In genomic region chr1:12040457-12041051, GRCh38 we compare ENCODE assay signal across 9 cellular contexts. TPM values are rescaled to one million over a fixed set of nuclear protein-coding genes. Genes with fewer than 3 reads are reported as not detected.
DNase-seq lines count a peak whose midpoint lies in the region; ATAC-seq and TF ChIP-seq lines count a peak whose summit lies in the region.
"Had no signal": no experiment of that assay in that cellular context is flagged by ENCODE, and none has a peak within 500 bp of the region (broad histone marks: within the 10 kb centered on the region; RNA-seq: fewer than 3 reads in every experiment).

No MANE protein-coding gene starts in this region.

- H3K27ac ChIP-seq in breast epithelium (no peak overlapping the region), psoas muscle (no peak overlapping the region)
- H3K27ac ChIP-seq in CD4-positive, alpha-beta T cell (ENCODE audit: low read depth, low read length): no peak overlapping the region

- CTCF ChIA-PET in activated CD4-positive, alpha-beta memory T cell treated with anti-CD3 and anti-CD28 coated beads, Interleukin-2, amount 10 ng/mL, durations not matched to agents 7 days and 5 days (lab: Charles Lee): no interaction called here
- CTCF ChIA-PET in CD4-positive, alpha-beta T cell (lab: Charles Lee): no interaction called here

- H3K4me3 Mint-ChIP-seq in activated CD4-positive, alpha-beta memory T cell treated with anti-CD3 and anti-CD28 coated beads, Interleukin-2, amount 10 ng/mL, durations not matched to agents 7 days and 5 days: no peak overlapping the region
- no peak overlapping the region for H3K4me3 Mint-ChIP-seq in stimulated activated effector memory CD8-positive, alpha-beta T cell treated with anti-CD3 and anti-CD28 coated beads, Interleukin-12 subunit alpha, Interleukin-12 subunit beta, amount 100 ng/mL, for 72 hours
- H3K4me3 Mint-ChIP-seq in CD4-positive, alpha-beta T cell: no peak overlapping the region
- H3K4me3 Mint-ChIP-seq: neural crest cell had no signal

- DNase-seq in GM12864 (ENCODE audit: low read depth) (peak; percentile 74), GM20000 (ENCODE audit: low spot score) (peak; percentile 74), breast epithelium (ENCODE audit: low spot score in 2 of 2) (no peak), psoas muscle (no peak)
- no peak for DNase-seq in activated CD4-positive, alpha-beta memory T cell treated with anti-CD3 and anti-CD28 coated beads, Interleukin-2, amount 10 ng/mL, durations not matched to agents 7 days and 5 days
- DNase-seq in stimulated activated effector memory CD8-positive, alpha-beta T cell treated with anti-CD3 and anti-CD28 coated beads, Interleukin-12 subunit alpha, Interleukin-12 subunit beta, amount 100 ng/mL, for 72 hours (ENCODE audit: low spot score in 2 of 2): peak in 1 of 2 donors; percentile 62
- no peak for DNase-seq in CD4-positive, alpha-beta T cell

- H3K27me3 Mint-ChIP-seq in activated CD4-positive, alpha-beta memory T cell treated with anti-CD3 and anti-CD28 coated beads, Interleukin-2, amount 10 ng/mL, durations not matched to agents 7 days and 5 days: peaks cover 1% of the 10 kb centered on the region
- no peaks in the 10 kb centered on the region for H3K27me3 Mint-ChIP-seq in CD4-positive, alpha-beta T cell

- peak overlapping the region; percentile 69 for H3K27ac Mint-ChIP-seq in activated CD4-positive, alpha-beta memory T cell treated with anti-CD3 and anti-CD28 coated beads, Interleukin-2, amount 10 ng/mL, durations not matched to agents 7 days and 5 days
- H3K27ac Mint-ChIP-seq in stimulated activated effector memory CD8-positive, alpha-beta T cell treated with anti-CD3 and anti-CD28 coated beads, Interleukin-12 subunit alpha, Interleukin-12 subunit beta, amount 100 ng/mL, for 72 hours: no peak overlapping the region
- no peak overlapping the region for H3K27ac Mint-ChIP-seq in CD4-positive, alpha-beta T cell

- H3K36me3 Mint-ChIP-seq in activated CD4-positive, alpha-beta memory T cell treated with anti-CD3 and anti-CD28 coated beads, Interleukin-2, amount 10 ng/mL, durations not matched to agents 7 days and 5 days (ENCODE audit: low read depth): peaks cover 1% of the 10 kb centered on the region
- H3K36me3 Mint-ChIP-seq in stimulated activated effector memory CD8-positive, alpha-beta T cell treated with anti-CD3 and anti-CD28 coated beads, Interleukin-12 subunit alpha, Interleukin-12 subunit beta, amount 100 ng/mL, for 72 hours: peaks cover 9% of the 10 kb centered on the region
- H3K36me3 Mint-ChIP-seq in CD4-positive, alpha-beta T cell (ENCODE audit: low read depth): no peaks in the 10 kb centered on the region

- TF ChIP-seq CTCF in GM12864 (IDR thresholded peaks at IDR 0.05; ENCODE audit: low read depth, low read length, missing control alignments): no peak
- TF ChIP-seq CTCF in GM20000 (IDR thresholded peaks at IDR 0.05; ENCODE audit: extremely low read depth, missing control alignments): no peak
- no peak for TF ChIP-seq CTCF in breast epithelium (IDR thresholded peaks at IDR 0.05)
- TF ChIP-seq CTCF in CD4-positive, alpha-beta T cell (IDR thresholded peaks at IDR 0.05): no peak
- no peak for TF ChIP-seq CTCF in psoas muscle (IDR thresholded peaks at IDR 0.05)

- H3K4me1 ChIP-seq in breast epithelium: no peaks in the 10 kb centered on the region
- H3K4me1 ChIP-seq in psoas muscle: peaks cover 4% of the 10 kb centered on the region

- H3K4me1 Mint-ChIP-seq in activated CD4-positive, alpha-beta memory T cell treated with anti-CD3 and anti-CD28 coated beads, Interleukin-2, amount 10 ng/mL, durations not matched to agents 7 days and 5 days: peaks cover 46% of the 10 kb centered on the region
- H3K4me1 Mint-ChIP-seq in stimulated activated effector memory CD8-positive, alpha-beta T cell treated with anti-CD3 and anti-CD28 coated beads, Interleukin-12 subunit alpha, Interleukin-12 subunit beta, amount 100 ng/mL, for 72 hours: peaks cover 43% of the 10 kb centered on the region
- H3K4me1 Mint-ChIP-seq in CD4-positive, alpha-beta T cell (ENCODE audit: low read depth): no peaks in the 10 kb centered on the region

- ATAC-seq in HG03460 (IDR thresholded peaks at IDR 0.05; ENCODE audit: unreplicated experiment): peak; percentile 71
- ATAC-seq in stimulated activated effector memory CD8-positive, alpha-beta T cell treated with anti-CD3 and anti-CD28 coated beads, Interleukin-12 subunit alpha, Interleukin-12 subunit beta, amount 100 ng/mL, for 72 hours: peak; percentile 86
- no peak for ATAC-seq in CD4-positive, alpha-beta T cell (ENCODE audit: poor library complexity)
- ATAC-seq in psoas muscle: no peak

- POLR2A ChIA-PET in activated CD4-positive, alpha-beta memory T cell treated with anti-CD3 and anti-CD28 coated beads, Interleukin-2, amount 10 ng/mL, durations not matched to agents 7 days and 5 days (lab: Charles Lee): interaction anchor here (0.9 to 6.9 kb wide), 8 partner anchors 8 to 131 kb away, joined by 3 to 73 read pairs (median 6); no protein-coding TSS in a partner anchor
- POLR2A ChIA-PET in CD4-positive, alpha-beta T cell (lab: Charles Lee): no interaction called here

- no peak for TF ChIP-seq POLR2A in breast epithelium (IDR thresholded peaks at IDR 0.05)

- H3K36me3 ChIP-seq in breast epithelium (no peaks in the 10 kb centered on the region), psoas muscle (ENCODE audit: insufficient read depth in 1 of 2, low read depth in 1 of 2) (no peaks in the 10 kb centered on the region)

- H3K9me3 ChIP-seq in breast epithelium: no peaks in the 10 kb centered on the region
- H3K9me3 ChIP-seq in CD4-positive, alpha-beta T cell (ENCODE audit: control insufficient read depth, low read length): no peaks in the 10 kb centered on the region
- H3K9me3 ChIP-seq in psoas muscle: no peaks in the 10 kb centered on the region

- intact Hi-C loops in breast epithelium (cut with DNase I; ENCODE audit: low total_unique reads) (no loop called here), psoas muscle (cut with DNase I) (no loop called here)
- intact Hi-C loops in CD4-positive, alpha-beta T cell (cut with DNase I, micrococcal nuclease): no loop called here

- WGBS in psoas muscle, 3 donors: 61 to 66% (median 65%) methylated on average over 6 of the region's 6 CpGs

- H3K27me3 ChIP-seq in breast epithelium (no peaks in the 10 kb centered on the region), psoas muscle (ENCODE audit: insufficient read depth in 3 of 3, low read length in 2 of 3) (no peaks in the 10 kb centered on the region)
- H3K27me3 ChIP-seq in CD4-positive, alpha-beta T cell (ENCODE audit: control insufficient read depth, insufficient read depth, low read length): no peaks in the 10 kb centered on the region

- H3K4me3 ChIP-seq in GM12864 (ENCODE audit: low read depth, low read length) (no peak overlapping the region), breast epithelium (no peak overlapping the region), psoas muscle (no peak overlapping the region)

- H3K9me3 Mint-ChIP-seq in activated CD4-positive, alpha-beta memory T cell treated with anti-CD3 and anti-CD28 coated beads, Interleukin-2, amount 10 ng/mL, durations not matched to agents 7 days and 5 days: no peaks in the 10 kb centered on the region
- no peaks in the 10 kb centered on the region for H3K9me3 Mint-ChIP-seq in stimulated activated effector memory CD8-positive, alpha-beta T cell treated with anti-CD3 and anti-CD28 coated beads, Interleukin-12 subunit alpha, Interleukin-12 subunit beta, amount 100 ng/mL, for 72 hours
- H3K9me3 Mint-ChIP-seq in CD4-positive, alpha-beta T cell: no peaks in the 10 kb centered on the region
- H3K9me3 Mint-ChIP-seq: neural crest cell had no signal

RNA-seq across cellular contexts. Expression of gene MIIP, which starts 21.3 kb away (rescaled TPM):
- total RNA-seq in activated CD4-positive, alpha-beta memory T cell treated with anti-CD3 and anti-CD28 coated beads, Interleukin-2, amount 10 ng/mL, durations not matched to agents 7 days and 5 days: 10 to 100 TPM; 98.3 to 98.6 TPM
- total RNA-seq in breast epithelium (10 to 100 TPM; 29.0 to 34.4 (median 33.8) TPM), psoas muscle (10 to 100 TPM; 14.4 to 20.3 (median 16.7) TPM)
- 10 to 100 TPM; 21.8 to 23.1 TPM for total RNA-seq in CD4-positive, alpha-beta T cell
- 10 to 100 TPM; 20.0 to 30.5 (median 23.4) TPM for polyA plus RNA-seq in psoas muscle

RNA-seq across cellular contexts. Expression of gene TNFRSF8, which starts 22.5 kb away (rescaled TPM):
- total RNA-seq in activated CD4-positive, alpha-beta memory T cell treated with anti-CD3 and anti-CD28 coated beads, Interleukin-2, amount 10 ng/mL, durations not matched to agents 7 days and 5 days: 10 to 100 TPM; 32.9 to 34.3 TPM
- 1 to 10 TPM in 2 of 3 donors, under 1 TPM in 1; 0.88 to 2.3 (median 1.6) TPM for total RNA-seq in breast epithelium
- total RNA-seq in CD4-positive, alpha-beta T cell: under 1 TPM in 1 of 2 experiments, not detected in 1; 0.14 TPM
- under 1 TPM; 0.29 to 0.86 (median 0.50) TPM for total RNA-seq in psoas muscle
- under 1 TPM; 0.25 to 0.64 (median 0.49) TPM for polyA plus RNA-seq in psoas muscle
- total RNA-seq: neural crest cell had no signal

Comparison
In these comparisons a context has a peak if more than half of its experiments do, and no peak if none do; other contexts are left out.
1. DNase-seq: peak in GM12864 (single experiment) and GM20000 (single experiment); none in activated CD4-positive, alpha-beta memory T cell treated with anti-CD3 and anti-CD28 coated beads, Interleukin-2, amount 10 ng/mL, durations not matched to agents 7 days and 5 days (single experiment), breast epithelium (0 of 2), CD4-positive, alpha-beta T cell (0 of 10) and psoas muscle (0 of 2).
2. ATAC-seq: peak in HG03460 (single experiment) and stimulated activated effector memory CD8-positive, alpha-beta T cell treated with anti-CD3 and anti-CD28 coated beads, Interleukin-12 subunit alpha, Interleukin-12 subunit beta, amount 100 ng/mL, for 72 hours (single experiment); none in CD4-positive, alpha-beta T cell (single experiment) and psoas muscle (0 of 4).
3. RNA of gene TNFRSF8, which starts 22.5 kb away (total RNA-seq): 32.9 to 34.3 TPM in activated CD4-positive, alpha-beta memory T cell treated with anti-CD3 and anti-CD28 coated beads, Interleukin-2, amount 10 ng/mL, durations not matched to agents 7 days and 5 days; 0.88 to 2.3 TPM in breast epithelium, 0.29 to 0.86 TPM in psoas muscle and 0.14 TPM in CD4-positive, alpha-beta T cell; every median in the first group is over 10 times any median in the second.